ENCODE assay signal across 21 cellular contexts in genomic region chr4:957581-958313, GRCh38. TPM values are rescaled to one million over a fixed set of nuclear protein-coding genes. Genes with fewer than 3 reads are reported as not detected.
DNase-seq lines count a peak whose midpoint lies in the region; ATAC-seq, FAIRE-seq and TF ChIP-seq lines count a peak whose summit lies in the region.
"Had no signal": no experiment of that assay in that cellular context is flagged by ENCODE, and none has a peak within 500 bp of the region (broad histone marks: within the 10 kb centered on the region; RNA-seq: fewer than 3 reads in every experiment).

No MANE protein-coding gene starts in this region.

- H3K9me3 ChIP-seq in right atrium auricular region: no peaks in the 10 kb centered on the region
- H3K9me3 ChIP-seq in H1 (ENCODE audit: insufficient read depth in 2 of 2, low read depth in 1 of 2, low read length in 1 of 2): no peaks in the 10 kb centered on the region
- H3K9me3 ChIP-seq in effector memory CD4-positive, alpha-beta T cell (ENCODE audit: control insufficient read depth, low read length): no peaks in the 10 kb centered on the region
- H3K9me3 ChIP-seq: Peyer's patch, uterus had no signal

- no peaks in the 10 kb centered on the region for H3K79me1 ChIP-seq in H1 (ENCODE audit: low read depth, low read length)

- H2BK12ac ChIP-seq in H1 (ENCODE audit: low read depth, low read length): 0 out of 2 replicates have a peak overlapping the region, but pooled peaks have one; percentile 27

- H3K14ac ChIP-seq in H1 (ENCODE audit: insufficient read length): no peak overlapping the region

- WGBS in H1 (ENCODE audit: extremely low coverage in 1 of 2, insufficient coverage in 1 of 2, insufficient read length in 1 of 2, insufficient replicate concordance in 2 of 2, low coverage in 1 of 2, low lambda C conversion rate in 2 of 2, missing lambda C conversion rate in 1 of 2), 2 experiments: 89% methylated on average over 41 of the region's 45 CpGs; no CpG with 5 or more reads in 1 of the 2 experiments

- no peaks in the 10 kb centered on the region for H3K79me2 ChIP-seq in H1 (ENCODE audit: control insufficient read depth in 1 of 2, insufficient read depth in 2 of 2, low read length in 2 of 2)

- FAIRE-seq in H1 (lab: Jason Lieb, UNC): no peak
- FAIRE-seq: G401.6, H54, keratinocyte had no signal

- peaks cover 8% of the 10 kb centered on the region for H3K36me3 ChIP-seq in right atrium auricular region
- no peaks in the 10 kb centered on the region for H3K36me3 ChIP-seq in H1 (ENCODE audit: control insufficient read depth in 2 of 4, insufficient read depth in 4 of 4, low read length in 3 of 4)
- H3K36me3 ChIP-seq in effector memory CD4-positive, alpha-beta T cell (ENCODE audit: control insufficient read depth, insufficient read depth, low read length): no peaks in the 10 kb centered on the region
- H3K36me3 ChIP-seq: uterus had no signal

- H4K5ac ChIP-seq in H1 (ENCODE audit: insufficient read length, low read depth, low read length): no peak overlapping the region

- no peaks in the 10 kb centered on the region for H3K4me1 ChIP-seq in right atrium auricular region
- no peaks in the 10 kb centered on the region; a peak in 1 of 7 replicates for H3K4me1 ChIP-seq in H1 (replicated peaks in 1 of 4; ENCODE audit: control insufficient read depth in 3 of 4, insufficient read depth in 4 of 4, low read length in 3 of 4)
- no peaks in the 10 kb centered on the region for H3K4me1 ChIP-seq in effector memory CD4-positive, alpha-beta T cell (ENCODE audit: control insufficient read depth, insufficient read depth, low read length, poor library complexity, severe bottlenecking)
- H3K4me1 ChIP-seq: uterus had no signal

- no peak overlapping the region for H2AK5ac ChIP-seq in H1 (ENCODE audit: low read depth, low read length)

- no peak overlapping the region for H2BK20ac ChIP-seq in H1 (ENCODE audit: low read length)

- H2BK5ac ChIP-seq in H1 (ENCODE audit: low read depth, low read length): no peak overlapping the region

- peak overlapping the region; percentile 15 for H4K91ac ChIP-seq in H1 (replicated peaks; ENCODE audit: insufficient read length, low read length)

- TF ChIP-seq CTCF in right atrium auricular region (IDR thresholded peaks at IDR 0.05) (no peak), H1 (IDR thresholded peaks at IDR 0.05; ENCODE audit: control extremely low read depth in 1 of 3, insufficient read depth in 1 of 3, low read depth in 1 of 3, low read length in 3 of 3) (no peak)

- no peak overlapping the region for H2AFZ ChIP-seq in H1 (ENCODE audit: low read length)

- CTCF ChIA-PET in H1 (lab: Charles Lee; ENCODE audit: partially characterized antibody): interaction anchor here (1.4 to 1.6 kb wide), 2 partner anchors 9 to 10 kb away, joined by 3 to 4 read pairs; no protein-coding TSS in a partner anchor

- peak; percentile 34 for DNase-seq in Right ventricle myocardium superior
- DNase-seq in right atrium auricular region (ENCODE audit: low spot score): no peak
- no peak for DNase-seq in H1 (ENCODE audit: low read depth in 1 of 2, low spot score in 2 of 2)
- no peak for DNase-seq in kidney glomerular epithelial cell (lab: John Stamatoyannopoulos, UW)
- DNase-seq in effector memory CD4-positive, alpha-beta T cell: no peak
- DNase-seq: activated CD4-positive, CD25-positive, alpha-beta regulatory T cell treated with anti-CD3 and anti-CD28 coated beads, Interleukin-2, amount 50 U/mL, for 72 hours; activated T-cell treated with anti-CD3 and anti-CD28 coated beads, Interleukin-2, amount 50 U/mL, for 72 hours; dermis blood vessel endothelial cell; foreskin fibroblast; hypothalamus; Karpas-422; NCI-H1092 treated with DMSO at 0.1 percent for 48 hours; stimulated activated CD4-positive, alpha-beta T cell treated with anti-CD3 and anti-CD28 coated beads, Interleukin-12 subunit alpha, Interleukin-12 subunit beta, amount 100 ng/mL, for 4 hours had no signal

- H3K27me3 ChIP-seq in right atrium auricular region (no peaks in the 10 kb centered on the region), H1 (replicated peaks in 1 of 4; ENCODE audit: control insufficient read depth in 3 of 4, extremely low read depth in 1 of 4, insufficient read depth in 3 of 4, low read length in 3 of 4) (no peaks in the 10 kb centered on the region)
- H3K27me3 ChIP-seq in effector memory CD4-positive, alpha-beta T cell (replicated peaks; ENCODE audit: control insufficient read depth, insufficient read depth, low read length, poor library complexity, severe bottlenecking): no peaks in the 10 kb centered on the region
- H3K27me3 ChIP-seq: Peyer's patch, uterus had no signal

- H3K27ac ChIP-seq in right atrium auricular region (no peak overlapping the region), H1 (ENCODE audit: low read depth, low read length) (no peak overlapping the region), temporal lobe (ENCODE audit: low read depth, low read length) (peak overlapping the region; percentile 56)
- H3K27ac ChIP-seq in effector memory CD4-positive, alpha-beta T cell (ENCODE audit: insufficient read depth, low read length, poor library complexity, severe bottlenecking): no peak overlapping the region
- H3K27ac ChIP-seq: epithelial cell of prostate, Peyer's patch, uterus had no signal

- 0 out of 2 replicates have a peak overlapping the region, but pooled peaks have one; percentile 68 for H4K8ac ChIP-seq in H1 (ENCODE audit: extremely low read depth, insufficient read depth, low read length)

- no peak overlapping the region for H3K9ac ChIP-seq in H1 (replicated peaks in 1 of 4; ENCODE audit: extremely low read depth in 1 of 4, low read depth in 3 of 4, low read length in 3 of 4)

- H4K20me1 ChIP-seq in H1 (replicated peaks in 1 of 2; ENCODE audit: control insufficient read depth in 1 of 2, insufficient read depth in 2 of 2, low read length in 2 of 2): peaks cover 0 to 5% of the 10 kb centered on the region in 2 experiments

- no peaks in the 10 kb centered on the region for H3K23me2 ChIP-seq in H1 (ENCODE audit: low read depth, low read length)

- H3K4ac ChIP-seq in H1 (replicated peaks; ENCODE audit: insufficient read length, low read depth, low read length): no peak overlapping the region

- H3K23ac ChIP-seq in H1 (ENCODE audit: insufficient read length): no peak overlapping the region

- no peak for TF ChIP-seq POLR2A in H1 (IDR thresholded peaks at IDR 0.05; ENCODE audit: control extremely low read depth in 1 of 2, low read depth in 2 of 2, low read length in 2 of 2)

- no peak overlapping the region for H3K18ac ChIP-seq in H1 (ENCODE audit: extremely low read depth, low read length)

- H3K4me3 ChIP-seq in right atrium auricular region (no peak overlapping the region), H1 (ENCODE audit: extremely low read depth in 1 of 4, insufficient read depth in 2 of 4, low read depth in 3 of 4, low read length in 4 of 4) (no peak overlapping the region)
- H3K4me3 ChIP-seq in effector memory CD4-positive, alpha-beta T cell (ENCODE audit: insufficient read depth, low read depth, low read length, poor library complexity, severe bottlenecking): no peak overlapping the region
- H3K4me3 ChIP-seq: Peyer's patch, uterus had no signal

- H2BK15ac ChIP-seq in H1 (ENCODE audit: low read length): no peak overlapping the region

- intact Hi-C loops in Right ventricle myocardium superior (cut with DNase I): no loop called here

- no peak for TF ChIP-seq EP300 in H1 (IDR thresholded peaks at IDR 0.05; ENCODE audit: borderline replicate concordance in 1 of 2, low read depth in 2 of 2, low read length in 2 of 2)

- H3K56ac ChIP-seq in H1 (replicated peaks; ENCODE audit: insufficient read length, low read depth, low read length): no peak overlapping the region

- H2BK120ac ChIP-seq in H1 (replicated peaks; ENCODE audit: low read depth, low read length): no peak overlapping the region

- H3K4me2 ChIP-seq in H1 (ENCODE audit: insufficient read depth in 1 of 2, low read depth in 2 of 2, low read length in 2 of 2): no peak overlapping the region

- no peak for TF ChIP-seq RAD21 in H1 (IDR thresholded peaks at IDR 0.05 in 1 of 2, conservative IDR thresholded peaks at IDR 0.05 in 1 of 2; ENCODE audit: low read depth in 2 of 2, low read length in 2 of 2)

- ATAC-seq in Right ventricle myocardium superior (ENCODE audit: poor library complexity): no peak
- ATAC-seq: activated T-cell treated with anti-CD3 and anti-CD28 coated beads, Interleukin-2, amount 50 U/mL, for 72 hours had no signal

- POLR2A ChIA-PET in H1 (lab: Charles Lee; ENCODE audit: partially characterized antibody): interaction anchor here (0.6 to 1.3 kb wide), 4 partner anchors 9 to 407 kb away, joined by 3 to 4 read pairs (median 3); no protein-coding TSS in a partner anchor

RNA-seq across cellular contexts. Expression of gene DGKQ, which starts 15.6 kb away (rescaled TPM):
- total RNA-seq in Right ventricle myocardium superior: 3.3 TPM
- 1 to 10 TPM; 3.1 to 4.8 TPM for total RNA-seq in right atrium auricular region
- total RNA-seq in H1 (2021; fragmentation: NEBNext Ultra II Directional; extraction: Animal tissue kit (Norgen Biotek cat#: 25700)): 9.3 and 9.7 TPM in 2 replicates
- polyA plus RNA-seq in H1 (2011; rRNA removed): 7.3 and 14.5 TPM in 2 replicates
- 11.1 TPM for polyA plus RNA-seq in H1 (2011; cell fraction: cytosol; rRNA removed)
- 97.1 TPM for polyA plus RNA-seq in H1 (2011; cell fraction: nucleus; rRNA removed)
- 6.3 to 10.5 TPM (median 9.8 TPM) in 4 replicates for polyA plus RNA-seq in H1 (2012, experiment 1 of 2)
- 5.8 TPM for polyA plus RNA-seq in H1 (2012, experiment 2 of 2)
- polyA plus RNA-seq in H1 (2013, experiment 1 of 2): 5.9 TPM
- 5.2 TPM for polyA plus RNA-seq in H1 (2013, experiment 2 of 2)
- polyA minus RNA-seq in H1 (2011; rRNA and poly(A)+ RNA removed): 3.4 and 6.0 TPM in 2 replicates
- polyA minus RNA-seq in H1 (2011; cell fraction: cytosol; rRNA and poly(A)+ RNA removed): 10.1 TPM
- polyA minus RNA-seq in H1 (2011; cell fraction: nucleus; rRNA and poly(A)+ RNA removed): 13.6 TPM
- total RNA-seq in temporal lobe: 4.9 TPM

RNA-seq across cellular contexts. Expression of gene TMEM175, which starts 25.5 kb away (rescaled TPM):
- 14.9 TPM for total RNA-seq in Right ventricle myocardium superior
- 10 to 100 TPM; 20.2 to 24.0 TPM for total RNA-seq in right atrium auricular region
- total RNA-seq in H1 (2021; fragmentation: NEBNext Ultra II Directional; extraction: Animal tissue kit (Norgen Biotek cat#: 25700)): 3.0 and 4.9 TPM in 2 replicates
- 20.7 and 32.8 TPM in 2 replicates for polyA plus RNA-seq in H1 (2011; rRNA removed)
- 11.2 TPM for polyA plus RNA-seq in H1 (2011; cell fraction: cytosol; rRNA removed)
- polyA plus RNA-seq in H1 (2011; cell fraction: nucleus; rRNA removed): 61.6 TPM
- 8.2 to 12.3 TPM (median 8.4 TPM) in 4 replicates for polyA plus RNA-seq in H1 (2012, experiment 1 of 2)
- polyA plus RNA-seq in H1 (2012, experiment 2 of 2): 7.1 TPM
- polyA plus RNA-seq in H1 (2013, experiment 1 of 2): 9.2 TPM
- polyA plus RNA-seq in H1 (2013, experiment 2 of 2): 5.8 TPM
- polyA minus RNA-seq in H1 (2011; rRNA and poly(A)+ RNA removed): 6.3 and 7.5 TPM in 2 replicates
- 2.9 TPM for polyA minus RNA-seq in H1 (2011; cell fraction: cytosol; rRNA and poly(A)+ RNA removed)
- 7.2 TPM for polyA minus RNA-seq in H1 (2011; cell fraction: nucleus; rRNA and poly(A)+ RNA removed)
- total RNA-seq in temporal lobe: 22.6 TPM

RNA-seq across cellular contexts. Expression of gene GAK, which starts 25.6 kb away (rescaled TPM):
- total RNA-seq in Right ventricle myocardium superior (27.9 TPM), right atrium auricular region (10 to 100 TPM; 27.8 to 52.2 TPM), temporal lobe (46.2 TPM)
- total RNA-seq in H1 (2021; fragmentation: NEBNext Ultra II Directional; extraction: Animal tissue kit (Norgen Biotek cat#: 25700)): 70.8 and 76.9 TPM in 2 replicates
- polyA plus RNA-seq in H1 (2011; rRNA removed): 31.5 and 50.3 TPM in 2 replicates
- 29.0 TPM for polyA plus RNA-seq in H1 (2011; cell fraction: cytosol; rRNA removed)
- polyA plus RNA-seq in H1 (2011; cell fraction: nucleus; rRNA removed): 130 TPM
- 42.1 to 71.0 TPM (median 63.2 TPM) in 4 replicates for polyA plus RNA-seq in H1 (2012, experiment 1 of 2)
- polyA plus RNA-seq in H1 (2012, experiment 2 of 2): 48.2 TPM
- 54.1 TPM for polyA plus RNA-seq in H1 (2013, experiment 1 of 2)
- 49.8 TPM for polyA plus RNA-seq in H1 (2013, experiment 2 of 2)
- 37.0 and 38.9 TPM in 2 replicates for polyA minus RNA-seq in H1 (2011; rRNA and poly(A)+ RNA removed)
- polyA minus RNA-seq in H1 (2011; cell fraction: cytosol; rRNA and poly(A)+ RNA removed): 24.0 TPM
- 61.0 TPM for polyA minus RNA-seq in H1 (2011; cell fraction: nucleus; rRNA and poly(A)+ RNA removed)

RNA-seq across cellular contexts. Expression of gene IDUA, which starts 29.1 kb away (rescaled TPM):
- total RNA-seq in Right ventricle myocardium superior (8.4 TPM), right atrium auricular region (10 to 100 TPM in 1 of 2 donors, 1 to 10 TPM in 1; 8.9 to 10.2 TPM), temporal lobe (5.4 TPM)
- 4.8 and 6.5 TPM in 2 replicates for total RNA-seq in H1 (2021; fragmentation: NEBNext Ultra II Directional; extraction: Animal tissue kit (Norgen Biotek cat#: 25700))
- polyA plus RNA-seq in H1 (2011; rRNA removed): 2.8 and 5.8 TPM in 2 replicates
- 3.5 TPM for polyA plus RNA-seq in H1 (2011; cell fraction: cytosol; rRNA removed)
- 30.1 TPM for polyA plus RNA-seq in H1 (2011; cell fraction: nucleus; rRNA removed)
- polyA plus RNA-seq in H1 (2012, experiment 1 of 2): 1.3 to 4.4 TPM (median 2.7 TPM) in 4 replicates
- polyA plus RNA-seq in H1 (2012, experiment 2 of 2): 1.2 TPM
- 2.0 TPM for polyA plus RNA-seq in H1 (2013, experiment 1 of 2)
- 2.1 TPM for polyA plus RNA-seq in H1 (2013, experiment 2 of 2)
- 0.93 and 1.1 TPM in 2 replicates for polyA minus RNA-seq in H1 (2011; rRNA and poly(A)+ RNA removed)
- 2.7 TPM for polyA minus RNA-seq in H1 (2011; cell fraction: cytosol; rRNA and poly(A)+ RNA removed)
- polyA minus RNA-seq in H1 (2011; cell fraction: nucleus; rRNA and poly(A)+ RNA removed): 8.1 TPM

RNA-seq across cellular contexts. Expression of gene SLC26A1, which starts 35.5 kb away (rescaled TPM):
- total RNA-seq in Right ventricle myocardium superior (0.19 TPM), right atrium auricular region (not detected), temporal lobe (2.5 TPM)
- total RNA-seq in H1 (2021; fragmentation: NEBNext Ultra II Directional; extraction: Animal tissue kit (Norgen Biotek cat#: 25700)): not detected in 2 replicates
- polyA plus RNA-seq in H1 (2011; rRNA removed): 0.11 and 0.14 TPM in 2 replicates
- polyA plus RNA-seq in H1 (2011; cell fraction: cytosol; rRNA removed): 0.10 TPM
- polyA plus RNA-seq in H1 (2011; cell fraction: nucleus; rRNA removed): 0.57 TPM
- polyA plus RNA-seq in H1 (2012, experiment 1 of 2): 0.20 to 0.67 TPM (median 0.33 TPM) in 4 replicates
- polyA plus RNA-seq in H1 (2012, experiment 2 of 2): 0.08 TPM
- 0.14 TPM for polyA plus RNA-seq in H1 (2013, experiment 1 of 2)
- 0.06 TPM for polyA plus RNA-seq in H1 (2013, experiment 2 of 2)
- 0.07 and 0.09 TPM in 2 replicates for polyA minus RNA-seq in H1 (2011; rRNA and poly(A)+ RNA removed)
- polyA minus RNA-seq in H1 (2011; cell fraction: cytosol; rRNA and poly(A)+ RNA removed): not detected
- polyA minus RNA-seq in H1 (2011; cell fraction: nucleus; rRNA and poly(A)+ RNA removed): 0.20 TPM
- total RNA-seq: activated CD8-positive, alpha-beta memory T cell treated with anti-CD3 and anti-CD28 coated beads for 36 hours; activated T-cell treated with anti-CD3 and anti-CD28 coated beads, Interleukin-2, amount 50 U/mL, for 72 hours; dermis blood vessel endothelial cell had no signal
- polyA plus RNA-seq: keratinocyte had no signal
